8 cellular contexts compared by ENCODE assay signal in the genomic region with DNA sequence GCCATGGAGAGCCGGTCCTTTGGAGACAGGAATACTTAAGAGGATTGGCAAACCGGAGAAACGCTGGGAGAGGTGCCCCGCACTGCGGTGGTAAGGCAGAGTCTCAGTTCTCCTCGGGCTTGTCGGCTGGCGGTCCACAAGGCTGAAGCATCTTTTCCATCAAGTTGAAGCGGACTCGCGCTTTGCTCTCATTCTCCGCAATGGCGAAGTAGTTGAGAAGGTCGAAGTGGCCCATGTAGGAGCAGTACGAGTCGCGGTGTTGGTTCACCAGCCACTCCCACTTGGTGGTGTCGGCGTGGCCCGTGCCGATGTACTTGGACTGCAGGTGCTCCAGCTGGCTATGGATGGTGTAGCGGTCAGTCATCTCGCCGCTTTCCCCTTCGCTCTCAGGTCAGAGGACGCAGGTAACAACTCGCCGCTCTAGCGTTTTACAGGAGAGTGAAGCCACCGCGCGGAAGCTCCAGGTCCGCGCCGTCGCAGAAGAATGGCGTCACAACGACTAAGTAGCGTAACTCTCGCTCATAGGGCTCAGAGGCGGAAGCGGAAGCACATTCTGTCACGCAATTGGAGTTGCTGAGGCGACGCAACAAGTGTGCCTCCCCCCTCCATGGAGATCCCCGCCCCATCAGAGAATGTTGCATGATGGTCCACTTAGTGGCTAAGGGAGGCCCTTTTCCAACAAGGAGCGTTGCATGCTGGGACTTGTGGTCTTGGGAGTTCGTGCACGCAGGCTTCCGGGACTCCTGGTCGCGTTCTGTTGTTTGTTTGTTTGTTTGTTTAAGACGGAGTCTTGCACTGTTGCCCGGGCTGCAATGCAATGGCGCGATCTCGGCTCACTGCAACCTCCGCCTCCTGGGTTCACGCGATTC.
A peak's percentile ranks its signal among the peaks of the same experiment; 100 is the strongest.
DNase-seq lines count a peak whose midpoint lies in the region; ATAC-seq lines count a peak whose summit lies in the region.

Gene SF3B5 (minus strand): TSS at position 440 of the 869 bp plus-strand sequence. CDS start 76 bp downstream, at position 364.

- ATAC-seq in GM19372 (IDR thresholded peaks at IDR 0.05; ENCODE audit: low read depth, unreplicated experiment) (peak; percentile 95), HG03558 (IDR thresholded peaks at IDR 0.05; ENCODE audit: extremely low read depth, unreplicated experiment) (peak; percentile 95)

- DNase-seq in C1 segment of cervical spinal cord (lab: John Stamatoyannopoulos, UW) (peak; percentile 80 to 99 (median 94)), NCI-H748 treated with DMSO at 0.1 percent for 48 hours (lab: John Stamatoyannopoulos, UW) (peak; percentile 97), dedifferentiated amniotic fluid mesenchymal stem cell (ENCODE audit: extremely low spot score) (peak; percentile 100), left kidney (ENCODE audit: low read depth, low spot score) (peak; percentile 100)
- peak; percentile 88 to 96 for DNase-seq in activated CD4-positive, alpha-beta T cell treated with anti-CD3 and anti-CD28 coated beads, Interleukin-2, amount 50 U/mL, for 24 hours (ENCODE audit: low read depth in 1 of 2, low spot score in 1 of 2)
- DNase-seq in stimulated activated CD4-positive, alpha-beta T cell treated with anti-CD3 and anti-CD28 coated beads, Interleukin-2, amount 100 ng/mL, for 24 hours = peak; percentile 97

Comparison
In these comparisons a context has a peak if more than half of its experiments do, and no peak if none do; other contexts are left out.
1. Peak in every context shown above with its lines: DNase-seq and ATAC-seq.